Comparison of ENCODE assay signal across 8 cellular contexts in the genomic region with DNA sequence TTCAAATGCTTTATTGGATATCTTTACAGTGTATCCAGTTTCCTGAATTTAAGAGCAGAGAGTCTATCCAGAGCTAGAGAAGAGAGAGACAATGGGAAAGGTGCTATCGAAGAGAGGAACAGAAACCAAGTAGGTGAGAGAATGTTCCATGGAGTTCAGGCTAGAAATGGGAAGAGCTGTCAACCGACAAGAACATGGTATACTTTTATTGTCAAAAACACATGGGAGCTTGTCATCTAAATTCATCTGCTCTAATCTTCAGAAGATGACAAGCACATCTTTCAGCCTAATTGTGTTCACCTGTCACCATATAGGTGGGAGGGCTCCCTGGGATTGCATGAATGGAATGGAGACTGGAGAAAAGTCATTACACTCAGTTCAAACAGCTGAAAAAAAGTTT.
"Had no signal": no experiment of that assay in that cellular context is flagged by ENCODE, and none has a peak within 500 bp of the region (broad histone marks: within the 10 kb centered on the region; RNA-seq: fewer than 3 reads in every experiment).

No MANE protein-coding gene starts in this region.

- H3K4me3 ChIP-seq: GM23248, GM23338, HAP-1 had no signal

- H3K36me3 ChIP-seq: HAP-1 had no signal

- H3K27ac ChIP-seq: GM23248 had no signal

- H3K9ac ChIP-seq: GM23248 had no signal

- H3K9me3 ChIP-seq: HAP-1 had no signal

- H3K4me2 ChIP-seq: GM23338 had no signal

- H2AFZ ChIP-seq: GM23248, GM23338 had no signal

- DNase-seq: GM23248, GOT3, H7, H9, HCEC 1CT, HFFc6 had no signal
